ENCODE assay signal across 1 cellular context in the genomic region with DNA sequence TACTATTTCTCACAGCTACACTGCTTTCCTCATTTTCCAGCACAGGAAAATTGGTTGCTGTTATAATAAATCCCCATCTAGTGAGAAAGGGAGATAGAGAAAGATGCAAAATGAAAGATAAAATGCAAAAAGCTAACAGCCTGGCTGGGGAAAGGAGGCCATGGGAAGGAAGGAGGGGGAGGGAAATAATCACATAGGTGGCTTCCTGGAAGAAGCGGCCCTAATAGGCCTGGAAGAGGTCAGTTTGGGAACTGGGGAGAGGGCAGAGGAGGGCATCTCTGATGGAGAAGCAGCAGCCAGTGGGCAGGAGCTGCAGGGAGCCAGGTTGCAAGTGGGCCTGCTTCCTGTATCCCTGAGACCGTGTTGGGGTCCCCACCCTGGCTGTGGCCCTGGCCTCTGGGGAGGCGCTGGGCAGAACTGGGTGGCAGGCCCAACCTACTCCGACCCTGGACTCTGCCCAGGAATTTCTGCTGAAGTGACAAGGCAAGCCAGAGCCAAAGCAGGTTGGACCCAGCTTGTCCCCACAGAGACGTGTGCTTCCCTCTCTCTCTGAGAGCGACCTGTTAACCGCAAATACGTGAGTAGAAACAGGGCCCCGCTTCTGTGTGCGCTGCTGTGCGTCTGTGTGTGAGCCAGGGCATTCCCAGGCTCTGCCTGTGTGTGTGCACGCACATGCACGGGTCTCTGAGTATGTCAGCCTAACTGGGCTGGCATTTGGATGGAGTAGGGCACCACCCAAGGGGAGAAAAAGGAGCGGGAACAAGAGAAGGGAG.
TF ChIP-seq lines count a peak whose summit lies in the region.

No MANE protein-coding gene starts in this region.

TF ChIP-seq in HepG2, 621 proteins besides CTCF, POLR2A, EP300 and RAD21 (continued from another document and continues in another):
- TF ChIP-seq, protein P1, sequence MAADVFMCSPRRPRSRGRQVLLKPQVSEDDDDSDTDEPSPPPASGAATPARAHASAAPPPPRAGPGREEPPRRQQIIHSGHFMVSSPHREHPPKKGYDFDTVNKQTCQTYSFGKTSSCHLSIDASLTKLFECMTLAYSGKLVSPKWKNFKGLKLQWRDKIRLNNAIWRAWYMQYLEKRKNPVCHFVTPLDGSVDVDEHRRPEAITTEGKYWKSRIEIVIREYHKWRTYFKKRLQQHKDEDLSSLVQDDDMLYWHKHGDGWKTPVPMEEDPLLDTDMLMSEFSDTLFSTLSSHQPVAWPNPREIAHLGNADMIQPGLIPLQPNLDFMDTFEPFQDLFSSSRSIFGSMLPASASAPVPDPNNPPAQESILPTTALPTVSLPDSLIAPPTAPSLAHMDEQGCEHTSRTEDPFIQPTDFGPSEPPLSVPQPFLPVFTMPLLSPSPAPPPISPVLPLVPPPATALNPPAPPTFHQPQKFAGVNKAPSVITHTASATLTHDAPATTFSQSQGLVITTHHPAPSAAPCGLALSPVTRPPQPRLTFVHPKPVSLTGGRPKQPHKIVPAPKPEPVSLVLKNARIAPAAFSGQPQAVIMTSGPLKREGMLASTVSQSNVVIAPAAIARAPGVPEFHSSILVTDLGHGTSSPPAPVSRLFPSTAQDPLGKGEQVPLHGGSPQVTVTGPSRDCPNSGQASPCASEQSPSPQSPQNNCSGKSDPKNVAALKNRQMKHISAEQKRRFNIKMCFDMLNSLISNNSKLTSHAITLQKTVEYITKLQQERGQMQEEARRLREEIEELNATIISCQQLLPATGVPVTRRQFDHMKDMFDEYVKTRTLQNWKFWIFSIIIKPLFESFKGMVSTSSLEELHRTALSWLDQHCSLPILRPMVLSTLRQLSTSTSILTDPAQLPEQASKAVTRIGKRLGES (CRISPR knock-in tag; IDR thresholded peaks at IDR 0.05; ENCODE audit: borderline replicate concordance), result no peak
- TF ChIP-seq ZNF709 (CRISPR knock-in tag; IDR thresholded peaks at IDR 0.05) (no peak; the same call in 1 of the 2 replicates), ZFYVE20 (CRISPR knock-in tag; IDR thresholded peaks at IDR 0.05; ENCODE audit: borderline replicate concordance, low read depth) (no peak), ZNF441 (CRISPR knock-in tag; IDR thresholded peaks at IDR 0.05; ENCODE audit: borderline replicate concordance) (peak; percentile 73; the same call in 1 of the 2 replicates), ZNF563 (CRISPR knock-in tag; IDR thresholded peaks at IDR 0.05) (no peak), KLF13 (CRISPR knock-in tag; IDR thresholded peaks at IDR 0.05) (no peak), GFI1 (CRISPR knock-in tag; IDR thresholded peaks at IDR 0.05; ENCODE audit: borderline replicate concordance) (no peak), ZNF331 (CRISPR knock-in tag; IDR thresholded peaks at IDR 0.05) (peak; percentile 21; the same call in 1 of the 2 replicates), MIXL1 (CRISPR knock-in tag; IDR thresholded peaks at IDR 0.05) (no peak), RORA (CRISPR knock-in tag; IDR thresholded peaks at IDR 0.05) (no peak), SRSF9 (IDR thresholded peaks at IDR 0.05; ENCODE audit: borderline replicate concordance, insufficient read depth, low read depth, low read length, poor library complexity, severe bottlenecking) (no peak), ZNF678 (CRISPR knock-in tag; IDR thresholded peaks at IDR 0.05) (no peak), NONO (IDR thresholded peaks at IDR 0.05) (no peak), NONO (CRISPR knock-in tag; conservative IDR thresholded peaks at IDR 0.05) (peak; percentile 81), HNRNPK (IDR thresholded peaks at IDR 0.05; ENCODE audit: low read depth, low read length, poor library complexity, severe bottlenecking) (no peak), FOXC1 (CRISPR knock-in tag; IDR thresholded peaks at IDR 0.05; ENCODE audit: borderline replicate concordance) (peak; percentile 45; the same call in 1 of the 2 replicates), HNRNPL (IDR thresholded peaks at IDR 0.05; ENCODE audit: low read depth, low read length) (peak; percentile 78; the same call in 1 of the 2 replicates), ZNF839 (CRISPR knock-in tag; IDR thresholded peaks at IDR 0.05; ENCODE audit: borderline replicate concordance) (0 out of 2 replicates have a peak, but pooled peaks have one; percentile 40), ZBTB20 (CRISPR knock-in tag; IDR thresholded peaks at IDR 0.05; ENCODE audit: borderline replicate concordance, low read depth) (no peak; the same call in 1 of the 2 replicates), SMC3 (IDR thresholded peaks at IDR 0.05; ENCODE audit: low read length) (no peak), ZNF772 (CRISPR knock-in tag; IDR thresholded peaks at IDR 0.05) (peak; percentile 52; the same call in 1 of the 2 replicates), DR1 (CRISPR knock-in tag; IDR thresholded peaks at IDR 0.05) (no peak), NCOR1 (IDR thresholded peaks at IDR 0.05; ENCODE audit: borderline replicate concordance, low read length) (no peak; the same call in 1 of the 2 replicates), ZFP90 (CRISPR knock-in tag; IDR thresholded peaks at IDR 0.05; ENCODE audit: borderline replicate concordance) (no peak), JDP2 (CRISPR knock-in tag; IDR thresholded peaks at IDR 0.05; ENCODE audit: borderline replicate concordance) (no peak), ZNF326 (CRISPR knock-in tag; IDR thresholded peaks at IDR 0.05; ENCODE audit: borderline replicate concordance) (no peak), ZNF674 (CRISPR knock-in tag; IDR thresholded peaks at IDR 0.05; ENCODE audit: low read depth) (no peak), EEA1 (CRISPR knock-in tag; IDR thresholded peaks at IDR 0.05; ENCODE audit: borderline replicate concordance) (no peak)
- TF ChIP-seq, protein P2, sequence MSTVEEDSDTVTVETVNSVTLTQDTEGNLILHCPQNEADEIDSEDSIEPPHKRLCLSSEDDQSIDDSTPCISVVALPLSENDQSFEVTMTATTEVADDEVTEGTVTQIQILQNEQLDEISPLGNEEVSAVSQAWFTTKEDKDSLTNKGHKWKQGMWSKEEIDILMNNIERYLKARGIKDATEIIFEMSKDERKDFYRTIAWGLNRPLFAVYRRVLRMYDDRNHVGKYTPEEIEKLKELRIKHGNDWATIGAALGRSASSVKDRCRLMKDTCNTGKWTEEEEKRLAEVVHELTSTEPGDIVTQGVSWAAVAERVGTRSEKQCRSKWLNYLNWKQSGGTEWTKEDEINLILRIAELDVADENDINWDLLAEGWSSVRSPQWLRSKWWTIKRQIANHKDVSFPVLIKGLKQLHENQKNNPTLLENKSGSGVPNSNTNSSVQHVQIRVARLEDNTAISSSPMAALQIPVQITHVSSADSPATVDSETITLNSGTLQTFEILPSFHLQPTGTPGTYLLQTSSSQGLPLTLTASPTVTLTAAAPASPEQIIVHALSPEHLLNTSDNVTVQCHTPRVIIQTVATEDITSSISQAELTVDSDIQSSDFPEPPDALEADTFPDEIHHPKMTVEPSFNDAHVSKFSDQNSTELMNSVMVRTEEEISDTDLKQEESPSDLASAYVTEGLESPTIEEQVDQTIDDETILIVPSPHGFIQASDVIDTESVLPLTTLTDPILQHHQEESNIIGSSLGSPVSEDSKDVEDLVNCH (CRISPR knock-in tag; IDR thresholded peaks at IDR 0.05), result 0 out of 2 replicates have a peak, but pooled peaks have one; percentile 53
- TF ChIP-seq, protein P3, sequence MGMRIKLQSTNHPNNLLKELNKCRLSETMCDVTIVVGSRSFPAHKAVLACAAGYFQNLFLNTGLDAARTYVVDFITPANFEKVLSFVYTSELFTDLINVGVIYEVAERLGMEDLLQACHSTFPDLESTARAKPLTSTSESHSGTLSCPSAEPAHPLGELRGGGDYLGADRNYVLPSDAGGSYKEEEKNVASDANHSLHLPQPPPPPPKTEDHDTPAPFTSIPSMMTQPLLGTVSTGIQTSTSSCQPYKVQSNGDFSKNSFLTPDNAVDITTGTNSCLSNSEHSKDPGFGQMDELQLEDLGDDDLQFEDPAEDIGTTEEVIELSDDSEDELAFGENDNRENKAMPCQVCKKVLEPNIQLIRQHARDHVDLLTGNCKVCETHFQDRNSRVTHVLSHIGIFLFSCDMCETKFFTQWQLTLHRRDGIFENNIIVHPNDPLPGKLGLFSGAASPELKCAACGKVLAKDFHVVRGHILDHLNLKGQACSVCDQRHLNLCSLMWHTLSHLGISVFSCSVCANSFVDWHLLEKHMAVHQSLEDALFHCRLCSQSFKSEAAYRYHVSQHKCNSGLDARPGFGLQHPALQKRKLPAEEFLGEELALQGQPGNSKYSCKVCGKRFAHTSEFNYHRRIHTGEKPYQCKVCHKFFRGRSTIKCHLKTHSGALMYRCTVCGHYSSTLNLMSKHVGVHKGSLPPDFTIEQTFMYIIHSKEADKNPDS (CRISPR knock-in tag; IDR thresholded peaks at IDR 0.05), result peak; percentile 81
- TF ChIP-seq, protein P4, sequence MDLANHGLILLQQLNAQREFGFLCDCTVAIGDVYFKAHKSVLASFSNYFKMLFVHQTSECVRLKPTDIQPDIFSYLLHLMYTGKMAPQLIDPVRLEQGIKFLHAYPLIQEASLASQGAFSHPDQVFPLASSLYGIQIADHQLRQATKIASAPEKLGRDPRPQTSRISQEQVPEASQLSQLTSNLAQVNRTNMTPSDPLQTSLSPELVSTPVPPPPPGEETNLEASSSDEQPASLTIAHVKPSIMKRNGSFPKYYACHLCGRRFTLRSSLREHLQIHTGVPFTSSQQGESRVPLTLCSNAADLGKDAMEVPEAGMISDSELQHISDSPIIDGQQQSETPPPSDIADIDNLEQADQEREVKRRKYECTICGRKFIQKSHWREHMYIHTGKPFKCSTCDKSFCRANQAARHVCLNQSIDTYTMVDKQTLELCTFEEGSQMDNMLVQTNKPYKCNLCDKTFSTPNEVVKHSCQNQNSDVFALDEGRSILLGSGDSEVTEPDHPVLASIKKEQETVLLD (CRISPR knock-in tag; IDR thresholded peaks at IDR 0.05; ENCODE audit: low read depth), result no peak
- TF ChIP-seq, protein P5, sequence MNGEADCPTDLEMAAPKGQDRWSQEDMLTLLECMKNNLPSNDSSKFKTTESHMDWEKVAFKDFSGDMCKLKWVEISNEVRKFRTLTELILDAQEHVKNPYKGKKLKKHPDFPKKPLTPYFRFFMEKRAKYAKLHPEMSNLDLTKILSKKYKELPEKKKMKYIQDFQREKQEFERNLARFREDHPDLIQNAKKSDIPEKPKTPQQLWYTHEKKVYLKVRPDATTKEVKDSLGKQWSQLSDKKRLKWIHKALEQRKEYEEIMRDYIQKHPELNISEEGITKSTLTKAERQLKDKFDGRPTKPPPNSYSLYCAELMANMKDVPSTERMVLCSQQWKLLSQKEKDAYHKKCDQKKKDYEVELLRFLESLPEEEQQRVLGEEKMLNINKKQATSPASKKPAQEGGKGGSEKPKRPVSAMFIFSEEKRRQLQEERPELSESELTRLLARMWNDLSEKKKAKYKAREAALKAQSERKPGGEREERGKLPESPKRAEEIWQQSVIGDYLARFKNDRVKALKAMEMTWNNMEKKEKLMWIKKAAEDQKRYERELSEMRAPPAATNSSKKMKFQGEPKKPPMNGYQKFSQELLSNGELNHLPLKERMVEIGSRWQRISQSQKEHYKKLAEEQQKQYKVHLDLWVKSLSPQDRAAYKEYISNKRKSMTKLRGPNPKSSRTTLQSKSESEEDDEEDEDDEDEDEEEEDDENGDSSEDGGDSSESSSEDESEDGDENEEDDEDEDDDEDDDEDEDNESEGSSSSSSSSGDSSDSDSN (CRISPR knock-in tag; IDR thresholded peaks at IDR 0.05), result peak; percentile 71; the same call in 1 of the 2 replicates
- TF ChIP-seq, protein P6, sequence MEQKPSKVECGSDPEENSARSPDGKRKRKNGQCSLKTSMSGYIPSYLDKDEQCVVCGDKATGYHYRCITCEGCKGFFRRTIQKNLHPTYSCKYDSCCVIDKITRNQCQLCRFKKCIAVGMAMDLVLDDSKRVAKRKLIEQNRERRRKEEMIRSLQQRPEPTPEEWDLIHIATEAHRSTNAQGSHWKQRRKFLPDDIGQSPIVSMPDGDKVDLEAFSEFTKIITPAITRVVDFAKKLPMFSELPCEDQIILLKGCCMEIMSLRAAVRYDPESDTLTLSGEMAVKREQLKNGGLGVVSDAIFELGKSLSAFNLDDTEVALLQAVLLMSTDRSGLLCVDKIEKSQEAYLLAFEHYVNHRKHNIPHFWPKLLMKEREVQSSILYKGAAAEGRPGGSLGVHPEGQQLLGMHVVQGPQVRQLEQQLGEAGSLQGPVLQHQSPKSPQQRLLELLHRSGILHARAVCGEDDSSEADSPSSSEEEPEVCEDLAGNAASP (CRISPR knock-in tag; IDR thresholded peaks at IDR 0.05; ENCODE audit: borderline replicate concordance), result no peak; the same call in 1 of the 2 replicates
- TF ChIP-seq, protein P7, sequence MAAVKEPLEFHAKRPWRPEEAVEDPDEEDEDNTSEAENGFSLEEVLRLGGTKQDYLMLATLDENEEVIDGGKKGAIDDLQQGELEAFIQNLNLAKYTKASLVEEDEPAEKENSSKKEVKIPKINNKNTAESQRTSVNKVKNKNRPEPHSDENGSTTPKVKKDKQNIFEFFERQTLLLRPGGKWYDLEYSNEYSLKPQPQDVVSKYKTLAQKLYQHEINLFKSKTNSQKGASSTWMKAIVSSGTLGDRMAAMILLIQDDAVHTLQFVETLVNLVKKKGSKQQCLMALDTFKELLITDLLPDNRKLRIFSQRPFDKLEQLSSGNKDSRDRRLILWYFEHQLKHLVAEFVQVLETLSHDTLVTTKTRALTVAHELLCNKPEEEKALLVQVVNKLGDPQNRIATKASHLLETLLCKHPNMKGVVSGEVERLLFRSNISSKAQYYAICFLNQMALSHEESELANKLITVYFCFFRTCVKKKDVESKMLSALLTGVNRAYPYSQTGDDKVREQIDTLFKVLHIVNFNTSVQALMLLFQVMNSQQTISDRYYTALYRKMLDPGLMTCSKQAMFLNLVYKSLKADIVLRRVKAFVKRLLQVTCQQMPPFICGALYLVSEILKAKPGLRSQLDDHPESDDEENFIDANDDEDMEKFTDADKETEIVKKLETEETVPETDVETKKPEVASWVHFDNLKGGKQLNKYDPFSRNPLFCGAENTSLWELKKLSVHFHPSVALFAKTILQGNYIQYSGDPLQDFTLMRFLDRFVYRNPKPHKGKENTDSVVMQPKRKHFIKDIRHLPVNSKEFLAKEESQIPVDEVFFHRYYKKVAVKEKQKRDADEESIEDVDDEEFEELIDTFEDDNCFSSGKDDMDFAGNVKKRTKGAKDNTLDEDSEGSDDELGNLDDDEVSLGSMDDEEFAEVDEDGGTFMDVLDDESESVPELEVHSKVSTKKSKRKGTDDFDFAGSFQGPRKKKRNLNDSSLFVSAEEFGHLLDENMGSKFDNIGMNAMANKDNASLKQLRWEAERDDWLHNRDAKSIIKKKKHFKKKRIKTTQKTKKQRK (IDR thresholded peaks at IDR 0.05; ENCODE audit: low read length), result no peak
- TF ChIP-seq, protein P8, sequence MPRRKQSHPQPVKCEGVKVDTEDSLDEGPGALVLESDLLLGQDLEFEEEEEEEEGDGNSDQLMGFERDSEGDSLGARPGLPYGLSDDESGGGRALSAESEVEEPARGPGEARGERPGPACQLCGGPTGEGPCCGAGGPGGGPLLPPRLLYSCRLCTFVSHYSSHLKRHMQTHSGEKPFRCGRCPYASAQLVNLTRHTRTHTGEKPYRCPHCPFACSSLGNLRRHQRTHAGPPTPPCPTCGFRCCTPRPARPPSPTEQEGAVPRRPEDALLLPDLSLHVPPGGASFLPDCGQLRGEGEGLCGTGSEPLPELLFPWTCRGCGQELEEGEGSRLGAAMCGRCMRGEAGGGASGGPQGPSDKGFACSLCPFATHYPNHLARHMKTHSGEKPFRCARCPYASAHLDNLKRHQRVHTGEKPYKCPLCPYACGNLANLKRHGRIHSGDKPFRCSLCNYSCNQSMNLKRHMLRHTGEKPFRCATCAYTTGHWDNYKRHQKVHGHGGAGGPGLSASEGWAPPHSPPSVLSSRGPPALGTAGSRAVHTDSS (CRISPR knock-in tag; conservative IDR thresholded peaks at IDR 0.05), result no peak
